ENCODE assay signal across 12 cellular contexts in the genomic region with DNA sequence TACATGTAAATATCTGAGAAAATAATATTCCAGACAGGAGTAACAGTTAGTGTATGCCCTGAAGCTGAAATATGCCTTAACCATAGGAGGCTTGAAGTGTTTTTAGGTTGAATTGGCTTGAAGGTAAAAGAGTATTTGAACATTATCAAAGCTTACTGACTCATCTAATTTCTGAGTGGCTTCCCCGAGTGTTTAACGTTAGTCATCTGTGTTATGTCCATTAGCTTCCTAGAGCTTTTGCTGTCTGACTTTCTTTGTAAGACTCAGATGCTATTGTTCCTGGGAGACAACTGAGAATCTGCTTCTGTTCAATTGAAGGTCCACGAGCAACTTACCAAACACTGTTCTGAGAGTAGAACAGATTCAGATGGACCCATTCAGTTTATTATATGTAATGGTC.
DNase-seq lines count a peak whose midpoint lies in the region; ATAC-seq and TF ChIP-seq lines count a peak whose summit lies in the region.
"Had no signal": no experiment of that assay in that cellular context is flagged by ENCODE, and none has a peak within 500 bp of the region (broad histone marks: within the 10 kb centered on the region; RNA-seq: fewer than 3 reads in every experiment).

No MANE protein-coding gene starts in this region.

- H3K9me3 ChIP-seq in GM23248 (ENCODE audit: low read depth) (no peaks in the 10 kb centered on the region), smooth muscle cell (replicated peaks; ENCODE audit: low read depth) (no peaks in the 10 kb centered on the region)

- TF ChIP-seq CTCF in fibroblast of the aortic adventitia (IDR thresholded peaks at IDR 0.05; ENCODE audit: insufficient read depth, low read length) (no peak), smooth muscle cell (IDR thresholded peaks at IDR 0.05; ENCODE audit: borderline replicate concordance, insufficient read depth, poor library complexity, severe bottlenecking) (no peak)

- no peaks in the 10 kb centered on the region for H3K27me3 ChIP-seq in GM23248 (replicated peaks; ENCODE audit: insufficient read depth)
- no peaks in the 10 kb centered on the region for H3K27me3 ChIP-seq in smooth muscle cell (ENCODE audit: low read depth)

- H3K36me3 ChIP-seq in GM23248 (ENCODE audit: low read depth), result no peaks in the 10 kb centered on the region
- H3K36me3 ChIP-seq in smooth muscle cell (ENCODE audit: low read depth), result no peaks in the 10 kb centered on the region

- H3K4me2 ChIP-seq in GM23248 (ENCODE audit: unreplicated experiment) (peak overlapping the region; percentile 66), smooth muscle cell (peak overlapping the region; percentile 67)

- ATAC-seq in SK-N-SH treated with all-trans-retinoic acid at 6 μM for 48 hours (peak; percentile 76), HG02763 (IDR thresholded peaks at IDR 0.05; ENCODE audit: unreplicated experiment) (no peak)

- H3F3A ChIP-seq in GM23248 (ENCODE audit: insufficient read depth) (peaks cover 40% of the 10 kb centered on the region), smooth muscle cell (ENCODE audit: low read depth) (peaks cover 11% of the 10 kb centered on the region)

- H3K9me2 ChIP-seq in GM23248 (ENCODE audit: insufficient read depth), result 0 out of 2 replicates have a peak, but pooled peaks cover 3% of the 10 kb centered on the region

- H2AFZ ChIP-seq in GM23248 (peak overlapping the region; percentile 57), smooth muscle cell (ENCODE audit: low read depth) (peak overlapping the region; percentile 75)

- H4K20me1 ChIP-seq in GM23248 (ENCODE audit: insufficient read depth) (no peaks in the 10 kb centered on the region), smooth muscle cell (ENCODE audit: low read depth) (no peaks in the 10 kb centered on the region)

- in situ Hi-C loops in GM23248 (cut with MboI), result no loop called here

- no peak overlapping the region for H3K9ac ChIP-seq in GM23248
- no peak overlapping the region for H3K9ac ChIP-seq in smooth muscle cell (ENCODE audit: low read depth)

- H3K79me2 ChIP-seq in GM23248 (ENCODE audit: insufficient read depth) (no peaks in the 10 kb centered on the region), smooth muscle cell (ENCODE audit: low read depth) (no peaks in the 10 kb centered on the region)

- DNase-seq in GM23248 (peak; percentile 84), fibroblast of the aortic adventitia (ENCODE audit: low read depth) (peak; percentile 79), smooth muscle cell (lab: John Stamatoyannopoulos, UW; ENCODE audit: unreplicated experiment) (no peak), DMS153 (lab: John Stamatoyannopoulos, UW) (no peak), NCI-H526 treated with DMSO at 0.1 percent for 48 hours (lab: John Stamatoyannopoulos, UW) (no peak), GM19240 (ENCODE audit: insufficient read length, low spot score) (no peak)
- DNase-seq: activated gamma-delta T cell treated with Interleukin-2 at 50 U/mL for 16 hours, hippocampal formation, mesendoderm, NCI-H1417 had no signal

- WGBS in GM23248 (ENCODE audit: low coverage in 1 of 2, low lambda C conversion rate in 2 of 2, missing lambda C conversion rate in 2 of 2), 2 experiments, result 0% methylated on average over 3 of the region's 3 CpGs
- WGBS in smooth muscle cell (ENCODE audit: low lambda C conversion rate), result 14% methylated on average over 3 of the region's 3 CpGs

- H3K4me3 ChIP-seq in GM23248, result no peak overlapping the region
- H3K4me3 ChIP-seq in fibroblast of the aortic adventitia (ENCODE audit: low read depth, low read length), result no peak overlapping the region
- H3K4me3 ChIP-seq in smooth muscle cell, result no peak overlapping the region

- peaks cover 45% of the 10 kb centered on the region for H3K4me1 ChIP-seq in GM23248 (ENCODE audit: insufficient read depth)
- H3K4me1 ChIP-seq in smooth muscle cell (ENCODE audit: low read depth), result peaks cover 25% of the 10 kb centered on the region

- H3K27ac ChIP-seq in GM23248 (peak overlapping the region; percentile 76), smooth muscle cell (ENCODE audit: low read depth) (peak overlapping the region; percentile 94)

TF ChIP-seq in SK-N-SH treated with all-trans-retinoic acid at 6 μM for 48 hours, 23 proteins besides CTCF, POLR2A, EP300 and RAD21:
- TF ChIP-seq POU6F1 (CRISPR knock-in tag; IDR thresholded peaks at IDR 0.05; ENCODE audit: borderline replicate concordance, low read depth), result no peak
- no peak for TF ChIP-seq OSR1 (CRISPR knock-in tag; IDR thresholded peaks at IDR 0.05)
- TF ChIP-seq GLIS3 (CRISPR knock-in tag; IDR thresholded peaks at IDR 0.05), result no peak
- TF ChIP-seq CSDC2 (CRISPR knock-in tag; IDR thresholded peaks at IDR 0.05), result no peak
- TF ChIP-seq ESRRG (CRISPR knock-in tag; IDR thresholded peaks at IDR 0.05), result no peak
- TF ChIP-seq ZFP3 (CRISPR knock-in tag; IDR thresholded peaks at IDR 0.05), result no peak
- TF ChIP-seq BACH2 (CRISPR knock-in tag; IDR thresholded peaks at IDR 0.05; ENCODE audit: borderline replicate concordance), result no peak
- TF ChIP-seq CREB5 (CRISPR knock-in tag; IDR thresholded peaks at IDR 0.05; ENCODE audit: low read depth), result no peak
- no peak for TF ChIP-seq ZNF565 (CRISPR knock-in tag; conservative IDR thresholded peaks at IDR 0.05; ENCODE audit: low read depth)
- TF ChIP-seq TSHZ2 (CRISPR knock-in tag; IDR thresholded peaks at IDR 0.05), result no peak
- TF ChIP-seq ZNF70 (CRISPR knock-in tag; IDR thresholded peaks at IDR 0.05), result no peak
- no peak for TF ChIP-seq PATZ1 (CRISPR knock-in tag; IDR thresholded peaks at IDR 0.05; ENCODE audit: borderline replicate concordance)
- no peak for TF ChIP-seq PPARA (CRISPR knock-in tag; IDR thresholded peaks at IDR 0.05; ENCODE audit: borderline replicate concordance)
- no peak for TF ChIP-seq ZNF8 (CRISPR knock-in tag; IDR thresholded peaks at IDR 0.05)
- no peak for TF ChIP-seq ARNTL (CRISPR knock-in tag; IDR thresholded peaks at IDR 0.05; ENCODE audit: borderline replicate concordance, low read depth)
- no peak for TF ChIP-seq TCF4 (CRISPR knock-in tag; IDR thresholded peaks at IDR 0.05; ENCODE audit: borderline replicate concordance)

Comparison
In these comparisons a context has a peak if more than half of its experiments do, and no peak if none do; other contexts are left out.
1. DNase-seq: peak in GM23248 (single experiment) and fibroblast of the aortic adventitia (single experiment); none in smooth muscle cell (single experiment), DMS153 (single experiment), NCI-H526 treated with DMSO at 0.1 percent for 48 hours (single experiment) and GM19240 (single experiment).